Comparison of ENCODE assay signal across 8 cellular contexts in the genomic region with DNA sequence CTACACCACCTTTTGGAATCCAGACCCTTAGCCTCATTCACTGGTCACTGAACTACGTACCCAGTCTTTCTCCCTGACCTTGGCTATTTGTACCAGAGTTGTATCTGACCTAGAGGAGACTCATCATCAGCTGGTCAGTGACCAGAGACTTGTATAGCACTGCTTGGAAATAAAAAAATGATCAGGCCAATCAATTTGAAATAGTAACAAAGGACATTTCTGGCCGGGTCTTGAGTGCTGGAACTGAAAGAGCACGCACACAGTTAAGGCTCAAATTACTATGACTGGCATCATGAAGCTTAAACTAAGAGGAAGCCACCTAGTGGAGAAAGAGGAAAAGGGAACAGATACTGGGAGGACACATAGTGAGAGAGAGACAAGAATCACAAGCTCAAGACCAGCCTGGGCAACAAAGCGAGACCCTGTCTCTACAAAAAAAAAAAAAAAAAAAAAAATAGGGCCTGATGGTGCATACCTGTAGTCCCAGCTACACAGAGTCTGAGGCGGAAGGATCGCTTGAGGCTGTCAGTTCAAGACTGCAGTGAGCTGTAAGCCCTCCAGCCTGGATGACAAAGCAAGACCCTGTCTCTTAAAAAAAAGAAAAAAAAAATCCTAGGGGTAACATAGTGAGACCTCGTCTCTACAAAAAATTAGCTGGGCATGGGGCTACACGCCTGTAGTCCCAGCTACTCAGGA. TPM values are rescaled to one million over a fixed set of nuclear protein-coding genes. Genes with fewer than 3 reads are reported as not detected.
DNase-seq lines count a peak whose midpoint lies in the region; ATAC-seq, FAIRE-seq and TF ChIP-seq lines count a peak whose summit lies in the region.

No MANE protein-coding gene starts in this region.

- H3K27ac ChIP-seq in HepG2 (ENCODE audit: extremely low read length, insufficient read depth, low read length) (no peak overlapping the region), upper lobe of right lung (no peak overlapping the region)

- 26% methylated on average over 8 of the region's 8 CpGs for WGBS in HepG2 (ENCODE audit: low lambda C conversion rate)

- CTCF ChIA-PET in GM10248 (lab: Yijun Ruan, JAX): interaction anchor here (0.6 to 1.6 kb wide), 39 partner anchors 9 to 673 kb away, joined by 3 to 28 read pairs (median 4); a partner anchor contains a TSS
- CTCF ChIA-PET in HepG2 (lab: Yijun Ruan, JAX; ENCODE audit: low intra/inter-chr PET ratio, low total read pairs): interaction anchor here (0.7 to 0.9 kb wide), 2 partner anchors 156 to 297 kb away, joined by 3 to 4 read pairs; no protein-coding TSS in a partner anchor

- H3K4me1 ChIP-seq in HAP-1 (no peaks in the 10 kb centered on the region; the same call in 1 of the 2 replicates), HepG2 (ENCODE audit: insufficient read depth, low read length) (peaks cover 16% of the 10 kb centered on the region), upper lobe of right lung (peaks cover 4% of the 10 kb centered on the region)

- no peaks in the 10 kb centered on the region for H3K9me3 Mint-ChIP-seq in chondrocyte (ENCODE audit: low read depth)

- TF ChIP-seq CTCF in GM10248 (IDR thresholded peaks at IDR 0.05; ENCODE audit: control extremely low read depth, extremely low read depth, low read depth, missing control alignments): peak; percentile 49
- TF ChIP-seq CTCF in chondrocyte (IDR thresholded peaks at IDR 0.05): peak; percentile 85
- peak; percentile 78 for TF ChIP-seq CTCF in HepG2 (CRISPR knock-in tag; IDR thresholded peaks at IDR 0.05)
- TF ChIP-seq CTCF in upper lobe of right lung (IDR thresholded peaks at IDR 0.05): peak; percentile 71

- DNase-seq in A172 (ENCODE audit: low spot score): peak; percentile 57
- DNase-seq in GM10248 (ENCODE audit: extremely low spot score): peak; percentile 46
- peak; percentile 29 to 87 for DNase-seq in HAP-1 (ENCODE audit: low spot score in 2 of 2)
- peak; percentile 2 for DNase-seq in KG1 (lab: John Stamatoyannopoulos, UW)
- DNase-seq in OCI-M2 (lab: John Stamatoyannopoulos, UW; ENCODE audit: unreplicated experiment): peak; percentile 15
- no peak for DNase-seq in chondrocyte (ENCODE audit: low spot score)
- peak; percentile 76 for DNase-seq in HepG2 (ENCODE audit: low spot score)
- no peak for DNase-seq in upper lobe of right lung

- no peak overlapping the region for H3K9ac ChIP-seq in HepG2 (ENCODE audit: insufficient read depth, low read depth, low read length)

- H3K4me3 Mint-ChIP-seq in chondrocyte (ENCODE audit: unreplicated experiment): no peak overlapping the region

- no peak for TF ChIP-seq EP300 in HepG2 (IDR thresholded peaks at IDR 0.05; ENCODE audit: low read depth in 2 of 2, low read length in 2 of 2)
- no peak for TF ChIP-seq EP300 in HepG2 (CRISPR knock-in tag; IDR thresholded peaks at IDR 0.05; ENCODE audit: borderline replicate concordance)

- ATAC-seq in HepG2 (peak; percentile 99), upper lobe of right lung (peak; percentile 95)

- H2AFZ ChIP-seq in HepG2 (ENCODE audit: low read length): peak overlapping the region; percentile 70

- in situ Hi-C loops in HAP-1 (cut with MboI; ENCODE audit: low sequenced_read_pairs) (no loop called here), HepG2 (cut with HindIII; ENCODE audit: extremely low pct_ligation_motif_present, low pct_unique_long_range_greater_than_20kb) (loop anchor here (5.0 kb wide), 2 partner anchors 156 to 296 kb away; no protein-coding TSS in a partner anchor)

- no peaks in the 10 kb centered on the region for H3K27me3 Mint-ChIP-seq in chondrocyte (ENCODE audit: low read depth)

- peaks cover 5% of the 10 kb centered on the region for H3K36me3 Mint-ChIP-seq in chondrocyte (ENCODE audit: low read depth)

- H4K20me1 ChIP-seq in HepG2 (ENCODE audit: insufficient read depth, low read length): no peaks in the 10 kb centered on the region

- no peak for TF ChIP-seq POLR2A in HepG2 (IDR thresholded peaks at IDR 0.05; ENCODE audit: insufficient read depth in 1 of 2, low read depth in 2 of 2, low read length in 2 of 2)

- no peak for TF ChIP-seq RAD21 in HepG2 (CRISPR knock-in tag; IDR thresholded peaks at IDR 0.05)

- peak; percentile 52 for FAIRE-seq in HepG2 (lab: Jason Lieb, UNC)

- POLR2A ChIA-PET in GM10248 (lab: Yijun Ruan, JAX): no interaction called here
- POLR2A ChIA-PET in HepG2 (lab: Yijun Ruan, JAX): interaction anchor here (0.8 to 1.5 kb wide), 2 partner anchors 13 to 638 kb away, joined by 3 to 12 read pairs; a partner anchor contains a TSS

- intact Hi-C loops in HepG2 (cut with micrococcal nuclease; ENCODE audit: unreplicated experiment) (loop anchor here (2.0 kb wide), 2 partner anchors 155 to 297 kb away; no protein-coding TSS in a partner anchor), upper lobe of right lung (cut with DNase I) (no loop called here)

- H3K79me2 ChIP-seq in HepG2 (ENCODE audit: insufficient read depth, low read length): no peaks in the 10 kb centered on the region

- H3K27me3 ChIP-seq in HAP-1 (ENCODE audit: low read depth): no peaks in the 10 kb centered on the region
- H3K27me3 ChIP-seq in HepG2 (ENCODE audit: control insufficient read depth in 1 of 2, insufficient read depth in 2 of 2, low read length in 2 of 2): no peaks in the 10 kb centered on the region
- no peaks in the 10 kb centered on the region for H3K27me3 ChIP-seq in upper lobe of right lung

- BruUV-seq in HepG2 (replicated peaks; lab: Mats Ljungman, UMichigan): no TSS peak

- peak overlapping the region; percentile 70 for H3K4me2 ChIP-seq in HepG2 (ENCODE audit: low read depth, low read length)

- no peaks in the 10 kb centered on the region for H3K36me3 ChIP-seq in HAP-1 (replicated peaks)
- H3K36me3 ChIP-seq in HepG2 (replicated peaks in 1 of 2; ENCODE audit: control insufficient read depth in 1 of 2, insufficient read depth in 2 of 2, low read length in 2 of 2): no peaks in the 10 kb centered on the region
- H3K36me3 ChIP-seq in upper lobe of right lung: no peaks in the 10 kb centered on the region

- H3K4me1 Mint-ChIP-seq in chondrocyte (ENCODE audit: low read depth): peaks cover 5% of the 10 kb centered on the region

- no peaks in the 10 kb centered on the region for H3K9me3 ChIP-seq in HAP-1
- H3K9me3 ChIP-seq in HepG2 (ENCODE audit: low read length): no peaks in the 10 kb centered on the region
- no peaks in the 10 kb centered on the region for H3K9me3 ChIP-seq in upper lobe of right lung

- H3K27ac Mint-ChIP-seq in chondrocyte (ENCODE audit: unreplicated experiment): peak overlapping the region; percentile 71

- H3K4me3 ChIP-seq in HAP-1: no peak overlapping the region
- peak overlapping the region in 1 of 3 experiments; percentile 39; a peak in 1 of 6 replicates for H3K4me3 ChIP-seq in HepG2 (replicated peaks in 1 of 3; ENCODE audit: insufficient read depth in 1 of 3, low read depth in 2 of 3, low read length in 3 of 3)
- no peak overlapping the region for H3K4me3 ChIP-seq in upper lobe of right lung

TF ChIP-seq in HepG2, 621 proteins besides CTCF, POLR2A, EP300 and RAD21 (continues in another document):
- TF ChIP-seq ZNF672 (CRISPR knock-in tag; IDR thresholded peaks at IDR 0.05): no peak
- TF ChIP-seq, protein P1, sequence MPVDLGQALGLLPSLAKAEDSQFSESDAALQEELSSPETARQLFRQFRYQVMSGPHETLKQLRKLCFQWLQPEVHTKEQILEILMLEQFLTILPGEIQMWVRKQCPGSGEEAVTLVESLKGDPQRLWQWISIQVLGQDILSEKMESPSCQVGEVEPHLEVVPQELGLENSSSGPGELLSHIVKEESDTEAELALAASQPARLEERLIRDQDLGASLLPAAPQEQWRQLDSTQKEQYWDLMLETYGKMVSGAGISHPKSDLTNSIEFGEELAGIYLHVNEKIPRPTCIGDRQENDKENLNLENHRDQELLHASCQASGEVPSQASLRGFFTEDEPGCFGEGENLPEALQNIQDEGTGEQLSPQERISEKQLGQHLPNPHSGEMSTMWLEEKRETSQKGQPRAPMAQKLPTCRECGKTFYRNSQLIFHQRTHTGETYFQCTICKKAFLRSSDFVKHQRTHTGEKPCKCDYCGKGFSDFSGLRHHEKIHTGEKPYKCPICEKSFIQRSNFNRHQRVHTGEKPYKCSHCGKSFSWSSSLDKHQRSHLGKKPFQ (CRISPR knock-in tag; IDR thresholded peaks at IDR 0.05; ENCODE audit: insufficient replicate concordance): no peak
- TF ChIP-seq ZNF768 (CRISPR knock-in tag; IDR thresholded peaks at IDR 0.05): no peak
- peak; percentile 22; the same call in 1 of the 2 replicates for TF ChIP-seq SAP130 (CRISPR knock-in tag; IDR thresholded peaks at IDR 0.05; ENCODE audit: low read depth)
- TF ChIP-seq NFE2L2 (IDR thresholded peaks at IDR 0.05; ENCODE audit: low read length): 0 out of 2 replicates have a peak, but pooled peaks have one; percentile 4
- TF ChIP-seq MATR3 (CRISPR knock-in tag; IDR thresholded peaks at IDR 0.05): no peak

RNA-seq across cellular contexts. Expression of a gene that starts 12.8 kb away (rescaled TPM):
- 167 and 224 TPM in 2 replicates for total RNA-seq in A172 (2014; rRNA removed; shearing (Covaris generic))
- total RNA-seq in chondrocyte: 49.2 to 60.9 TPM (median 55.7 TPM) in 3 replicates
- 143 and 214 TPM in 2 replicates for total RNA-seq in HepG2 (2016; rRNA removed; fragmentation: Illumina TruSeq; extraction: Trizol)
- total RNA-seq in HepG2 (2016; cell fraction: cytosol; rRNA removed; fragmentation: Illumina TruSeq; extraction: Trizol; ENCODE audit: low read depth): 62.6 and 64.2 TPM in 2 replicates
- total RNA-seq in HepG2 (2016; cell fraction: insoluble cytoplasmic fraction; rRNA removed; fragmentation: Illumina TruSeq; extraction: Trizol): 152 and 219 TPM in 2 replicates
- 73.5 and 79.8 TPM in 2 replicates for total RNA-seq in HepG2 (2016; cell fraction: membrane; rRNA removed; fragmentation: Illumina TruSeq; extraction: Trizol)
- total RNA-seq in HepG2 (2016; cell fraction: nucleus; rRNA removed; fragmentation: Illumina TruSeq; extraction: Trizol): 73.5 and 78.9 TPM in 2 replicates
- 35.1 and 46.9 TPM in 2 replicates for polyA plus RNA-seq in HepG2 (2011; rRNA removed)
- polyA plus RNA-seq in HepG2 (2011; cell fraction: cytosol; rRNA removed): 15.6 and 25.6 TPM in 2 replicates
- polyA plus RNA-seq in HepG2 (2011; cell fraction: nucleus; rRNA removed): 9.2 and 18.0 TPM in 2 replicates
- 71.3 and 73.7 TPM in 2 replicates for polyA plus RNA-seq in HepG2 (2012)
- polyA plus RNA-seq in HepG2 (2016; cell fraction: cytosol; fragmentation: Illumina TruSeq; extraction: Trizol; ENCODE audit: low read depth): 42.9 and 50.3 TPM in 2 replicates
- polyA plus RNA-seq in HepG2 (2016; cell fraction: insoluble cytoplasmic fraction; fragmentation: Illumina TruSeq; extraction: Trizol; ENCODE audit: low read depth): 225 and 263 TPM in 2 replicates
- polyA plus RNA-seq in HepG2 (2016; cell fraction: membrane; fragmentation: Illumina TruSeq; extraction: Trizol; ENCODE audit: low read depth): 59.5 and 64.7 TPM in 2 replicates
- polyA plus RNA-seq in HepG2 (2016; cell fraction: nucleus; fragmentation: Illumina TruSeq; extraction: Trizol; ENCODE audit: insufficient read depth, low read depth): 119 and 127 TPM in 2 replicates
- polyA minus RNA-seq in HepG2 (2011; rRNA and poly(A)+ RNA removed; ENCODE audit: low replicate concordance): 1.5 and 4.9 TPM in 2 replicates
- polyA minus RNA-seq in HepG2 (2011; cell fraction: cytosol; rRNA and poly(A)+ RNA removed): 16.3 and 21.2 TPM in 2 replicates
- polyA minus RNA-seq in HepG2 (2011; cell fraction: nucleus; rRNA and poly(A)+ RNA removed): 24.8 and 29.1 TPM in 2 replicates
- 22.8 TPM for total RNA-seq in upper lobe of right lung

Comparison
In these comparisons a context has a peak if more than half of its experiments do, and no peak if none do; other contexts are left out.
1. DNase-seq: peak in A172 (single experiment), GM10248 (single experiment), HAP-1 (2 of 2), KG1 (single experiment), OCI-M2 (single experiment) and HepG2 (single experiment); none in chondrocyte (single experiment) and upper lobe of right lung (single experiment).
2. Peak in every context shown above with its lines, with median percentiles within 50 percentile points of each other: CTCF ChIP-seq.